In the genomic region with DNA sequence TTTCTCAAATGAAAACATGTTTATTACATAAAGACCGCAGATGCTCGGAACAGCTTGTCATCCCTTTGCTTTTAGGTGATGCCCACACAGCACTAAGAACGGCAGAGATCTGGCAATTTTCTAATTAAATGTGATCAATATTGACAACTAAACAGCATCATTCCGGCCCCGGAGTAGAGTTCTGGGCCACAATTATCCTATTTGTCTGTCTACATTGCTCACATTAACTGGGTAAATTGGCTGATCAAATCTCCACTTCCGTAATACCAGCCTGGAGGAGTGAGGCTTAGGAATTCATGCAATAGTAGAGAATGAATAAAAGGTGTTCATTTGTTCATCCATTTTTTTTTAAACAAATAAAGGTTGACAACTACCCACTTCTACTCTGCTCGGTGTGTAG, we compare ENCODE assay signal across 20 cellular contexts.
DNase-seq lines count a peak whose midpoint lies in the region; ATAC-seq, FAIRE-seq and TF ChIP-seq lines count a peak whose summit lies in the region.
"Had no signal": no experiment of that assay in that cellular context is flagged by ENCODE, and none has a peak within 500 bp of the region (broad histone marks: within the 10 kb centered on the region; RNA-seq: fewer than 3 reads in every experiment).

No MANE protein-coding gene starts in this region.

- H3K4me3 ChIP-seq in neural cell (ENCODE audit: low read length) (peak overlapping the region; percentile 19), uterus (no peak overlapping the region)

- H3K9me3 Mint-ChIP-seq in activated CD8-positive, alpha-beta T cell treated with anti-CD3 and anti-CD28 coated beads, Interleukin-2, amount 10 ng/mL, durations not matched to agents 7 days and 5 days (ENCODE audit: insufficient read depth) = no peaks in the 10 kb centered on the region
- H3K9me3 Mint-ChIP-seq: CD4-positive, alpha-beta T cell had no signal

- H3K9me2 ChIP-seq in neural cell (ENCODE audit: insufficient read depth, low read length) = no peaks in the 10 kb centered on the region

- intact Hi-C loops in uterus (cut with DNase I; ENCODE audit: low total_unique reads) = no loop called here

- no peaks in the 10 kb centered on the region for H3F3A ChIP-seq in neural cell (ENCODE audit: insufficient read depth, low read length, poor library complexity, severe bottlenecking)

- peak overlapping the region; percentile 35 for H3K4me2 ChIP-seq in neural cell (ENCODE audit: low read length)

- no peak overlapping the region for H3K4me3 Mint-ChIP-seq in activated CD8-positive, alpha-beta T cell treated with anti-CD3 and anti-CD28 coated beads, Interleukin-2, amount 10 ng/mL, durations not matched to agents 7 days and 5 days
- H3K4me3 Mint-ChIP-seq: CD4-positive, alpha-beta T cell; IgD-negative memory B cell had no signal

- no peaks in the 10 kb centered on the region for H3K4me1 Mint-ChIP-seq in activated CD8-positive, alpha-beta T cell treated with anti-CD3 and anti-CD28 coated beads, Interleukin-2, amount 10 ng/mL, durations not matched to agents 7 days and 5 days (ENCODE audit: low read depth)
- H3K4me1 Mint-ChIP-seq: IgD-negative memory B cell had no signal

- POLR2A ChIA-PET in activated CD8-positive, alpha-beta T cell treated with anti-CD3 and anti-CD28 coated beads, Interleukin-2, amount 10 ng/mL, durations not matched to agents 7 days and 5 days (lab: Charles Lee) = interaction anchor here (0.6 kb wide), 1 partner anchor 75 kb away, joined by 6 read pairs; no protein-coding TSS in a partner anchor

- FAIRE-seq in D721Med (lab: Jason Lieb, UNC) = peak; percentile 32
- FAIRE-seq: A204.1, GM12892, GM18507, HepG2 had no signal

- ATAC-seq in activated CD8-positive, alpha-beta T cell treated with anti-CD3 and anti-CD28 coated beads, Interleukin-2, amount 10 ng/mL, durations not matched to agents 7 days and 5 days = no peak
- ATAC-seq: HepG2 had no signal

- H4K20me1 ChIP-seq in neural cell (ENCODE audit: insufficient read depth) = no peaks in the 10 kb centered on the region

- DNase-seq in Ammon's horn (ENCODE audit: low spot score) (peak; percentile 53), D721Med (ENCODE audit: insufficient read length, low spot score) (no peak), NCI-H69 (lab: John Stamatoyannopoulos, UW) (peak; percentile 19), uterus (no peak)
- DNase-seq in activated CD8-positive, alpha-beta T cell treated with anti-CD3 and anti-CD28 coated beads, Interleukin-2, amount 10 ng/mL, durations not matched to agents 7 days and 5 days = no peak
- DNase-seq: ACHN; Caco-2; CD4-positive, alpha-beta T cell; DMS153; DMS79; GDM1; GOT3; H7 had no signal

- CTCF ChIA-PET in activated CD8-positive, alpha-beta T cell treated with anti-CD3 and anti-CD28 coated beads, Interleukin-2, amount 10 ng/mL, durations not matched to agents 7 days and 5 days (lab: Charles Lee) = no interaction called here

- no peak for TF ChIP-seq EP300 in neural cell (conservative IDR thresholded peaks at IDR 0.05; ENCODE audit: poor library complexity, severe bottlenecking)

- no peak for TF ChIP-seq RAD21 in neural cell (conservative IDR thresholded peaks at IDR 0.05)

- no peak overlapping the region for H3K9ac ChIP-seq in neural cell (ENCODE audit: low read length)

- H3K4me1 ChIP-seq in uterus = no peaks in the 10 kb centered on the region
- H3K4me1 ChIP-seq: Caco-2 had no signal

- no peaks in the 10 kb centered on the region for H3K79me2 ChIP-seq in neural cell (replicated peaks; ENCODE audit: insufficient read depth, low read length)

- no peaks in the 10 kb centered on the region for H3K36me3 Mint-ChIP-seq in activated CD8-positive, alpha-beta T cell treated with anti-CD3 and anti-CD28 coated beads, Interleukin-2, amount 10 ng/mL, durations not matched to agents 7 days and 5 days (ENCODE audit: low read depth)
- H3K36me3 Mint-ChIP-seq: IgD-negative memory B cell had no signal

- no peaks in the 10 kb centered on the region for H3K9me3 ChIP-seq in neural cell (ENCODE audit: low read length)
- no peaks in the 10 kb centered on the region for H3K9me3 ChIP-seq in uterus
- H3K9me3 ChIP-seq: Caco-2 had no signal

- H3K36me3 ChIP-seq in neural cell (ENCODE audit: insufficient read depth, low read length) (no peaks in the 10 kb centered on the region), uterus (no peaks in the 10 kb centered on the region)

- H2AFZ ChIP-seq in neural cell (ENCODE audit: low read depth, low read length) = no peak overlapping the region

- peak overlapping the region; percentile 56 for H3K27ac ChIP-seq in neural cell (ENCODE audit: low read length)
- no peak overlapping the region for H3K27ac ChIP-seq in uterus
- H3K27ac ChIP-seq: C4-2B had no signal

- H3K27ac Mint-ChIP-seq in activated CD8-positive, alpha-beta T cell treated with anti-CD3 and anti-CD28 coated beads, Interleukin-2, amount 10 ng/mL, durations not matched to agents 7 days and 5 days = no peak overlapping the region
- H3K27ac Mint-ChIP-seq: CD4-positive, alpha-beta T cell; IgD-negative memory B cell had no signal

- no peak for TF ChIP-seq POLR2A in uterus (IDR thresholded peaks at IDR 0.05)

- no peaks in the 10 kb centered on the region for H3K27me3 ChIP-seq in neural cell (ENCODE audit: insufficient read depth, low read depth, low read length)
- no peaks in the 10 kb centered on the region for H3K27me3 ChIP-seq in uterus

- TF ChIP-seq CTCF in D721Med (IDR thresholded peaks at IDR 0.05; ENCODE audit: insufficient read depth, missing control alignments) = no peak
- no peak for TF ChIP-seq CTCF in neural cell (IDR thresholded peaks at IDR 0.05; ENCODE audit: poor library complexity, severe bottlenecking)
- no peak for TF ChIP-seq CTCF in uterus (IDR thresholded peaks at IDR 0.05)

- H3K27me3 Mint-ChIP-seq in activated CD8-positive, alpha-beta T cell treated with anti-CD3 and anti-CD28 coated beads, Interleukin-2, amount 10 ng/mL, durations not matched to agents 7 days and 5 days (ENCODE audit: low read depth) = no peaks in the 10 kb centered on the region
- H3K27me3 Mint-ChIP-seq: IgD-negative memory B cell had no signal

TF ChIP-seq in neural cell, 6 proteins besides CTCF, POLR2A, EP300 and RAD21:
- no peak for TF ChIP-seq POLR2AphosphoS5 (IDR thresholded peaks at IDR 0.05)
- TF ChIP-seq MXI1 (conservative IDR thresholded peaks at IDR 0.05; ENCODE audit: poor library complexity, severe bottlenecking) = peak; percentile 14

Comparison
In these comparisons a context has a peak if more than half of its experiments do, and no peak if none do; other contexts are left out.
1. DNase-seq: peak in Ammon's horn (single experiment) and NCI-H69 (single experiment); none in D721Med (single experiment), uterus (0 of 2) and activated CD8-positive, alpha-beta T cell treated with anti-CD3 and anti-CD28 coated beads, Interleukin-2, amount 10 ng/mL, durations not matched to agents 7 days and 5 days (single experiment).